19 cellular contexts compared by ENCODE assay signal in genomic region chr4:81425087-81425486, GRCh38. TPM values are rescaled to one million over a fixed set of nuclear protein-coding genes. Genes with fewer than 3 reads are reported as not detected.
"Had no signal": no experiment of that assay in that cellular context is flagged by ENCODE, and none has a peak within 500 bp of the region (broad histone marks: within the 10 kb centered on the region; RNA-seq: fewer than 3 reads in every experiment).

No MANE protein-coding gene starts in this region.

- H3K27ac Mint-ChIP-seq: activated naive CD4-positive, alpha-beta T cell treated with anti-CD3 and anti-CD28 coated beads, Interleukin-2, amount 50 U/mL, for 24 hours; activated T-cell treated with anti-CD3 and anti-CD28 coated beads, Interleukin-2, amount 50 U/mL, for 72 hours; dendritic cell treated with granulocyte-macrophage colony-stimulating factor and Interleukin-4, amounts not matched to agents 40 ng/mL and 50 ng/mL, for 4 days; immature natural killer cell; natural killer cell; stimulated activated effector memory CD8-positive, alpha-beta T cell treated with anti-CD3 and anti-CD28 coated beads, Interleukin-12 subunit alpha, Interleukin-12 subunit beta, amount 100 ng/mL, for 72 hours; T-cell had no signal

- H3K9me3 ChIP-seq: adrenal gland, sigmoid colon, thyroid gland had no signal

- H3K4me3 Mint-ChIP-seq: activated naive CD4-positive, alpha-beta T cell treated with anti-CD3 and anti-CD28 coated beads, Interleukin-2, amount 50 U/mL, for 24 hours; activated T-cell treated with anti-CD3 and anti-CD28 coated beads, Interleukin-2, amount 50 U/mL, for 72 hours; dendritic cell treated with granulocyte-macrophage colony-stimulating factor and Interleukin-4, amounts not matched to agents 40 ng/mL and 50 ng/mL, for 4 days; immature natural killer cell; natural killer cell; stimulated activated effector memory CD8-positive, alpha-beta T cell treated with anti-CD3 and anti-CD28 coated beads, Interleukin-12 subunit alpha, Interleukin-12 subunit beta, amount 100 ng/mL, for 72 hours; T-cell had no signal

- FAIRE-seq: bronchial epithelial cell had no signal

- ATAC-seq: activated T-cell treated with anti-CD3 and anti-CD28 coated beads, Interleukin-2, amount 50 U/mL, for 72 hours; natural killer cell; stimulated activated effector memory CD8-positive, alpha-beta T cell treated with anti-CD3 and anti-CD28 coated beads, Interleukin-12 subunit alpha, Interleukin-12 subunit beta, amount 100 ng/mL, for 72 hours; T-cell had no signal

- H3K27ac ChIP-seq: adrenal gland, sigmoid colon, thyroid gland had no signal

- DNase-seq: activated CD4-positive, alpha-beta T cell treated with anti-CD3 and anti-CD28 coated beads, Interleukin-2, amount 50 U/mL, for 1 hour; activated CD4-positive, CD25-positive, alpha-beta regulatory T cell treated with anti-CD3 and anti-CD28 coated beads, Interleukin-2, amount 50 U/mL, for 72 hours; activated CD8-positive, alpha-beta memory T cell treated with anti-CD3 and anti-CD28 coated beads, Interleukin-2, amount 50 U/mL, for 48 hours; activated gamma-delta T cell; activated T-cell treated with anti-CD3 and anti-CD28 coated beads, Interleukin-2, amount 50 U/mL, for 72 hours; adrenal gland; effector memory CD4-positive, alpha-beta T cell; immature natural killer cell; natural killer cell; sigmoid colon; stimulated activated CD4-positive, alpha-beta T cell treated with anti-CD3 and anti-CD28 coated beads, Interleukin-4, amount 100 ng/mL, for 24 hours; T-cell; T-helper 9 cell; thyroid gland had no signal

- H3K9me3 Mint-ChIP-seq: activated naive CD4-positive, alpha-beta T cell treated with anti-CD3 and anti-CD28 coated beads, Interleukin-2, amount 50 U/mL, for 24 hours; activated T-cell treated with anti-CD3 and anti-CD28 coated beads, Interleukin-2, amount 50 U/mL, for 72 hours; dendritic cell treated with granulocyte-macrophage colony-stimulating factor and Interleukin-4, amounts not matched to agents 40 ng/mL and 50 ng/mL, for 4 days; immature natural killer cell; natural killer cell; stimulated activated effector memory CD8-positive, alpha-beta T cell treated with anti-CD3 and anti-CD28 coated beads, Interleukin-12 subunit alpha, Interleukin-12 subunit beta, amount 100 ng/mL, for 72 hours; T-cell had no signal

- H3K27me3 Mint-ChIP-seq: activated naive CD4-positive, alpha-beta T cell treated with anti-CD3 and anti-CD28 coated beads, Interleukin-2, amount 50 U/mL, for 24 hours; dendritic cell treated with granulocyte-macrophage colony-stimulating factor and Interleukin-4, amounts not matched to agents 40 ng/mL and 50 ng/mL, for 4 days; T-cell had no signal

- H3K4me1 Mint-ChIP-seq: activated naive CD4-positive, alpha-beta T cell treated with anti-CD3 and anti-CD28 coated beads, Interleukin-2, amount 50 U/mL, for 24 hours; immature natural killer cell; natural killer cell had no signal

RNA-seq across cellular contexts. Expression of gene RASGEF1B, which starts 46.6 kb away (rescaled TPM):
- total RNA-seq: fibroblast of villous mesenchyme had no signal
